1 cellular context compared by ENCODE assay signal in the genomic region with DNA sequence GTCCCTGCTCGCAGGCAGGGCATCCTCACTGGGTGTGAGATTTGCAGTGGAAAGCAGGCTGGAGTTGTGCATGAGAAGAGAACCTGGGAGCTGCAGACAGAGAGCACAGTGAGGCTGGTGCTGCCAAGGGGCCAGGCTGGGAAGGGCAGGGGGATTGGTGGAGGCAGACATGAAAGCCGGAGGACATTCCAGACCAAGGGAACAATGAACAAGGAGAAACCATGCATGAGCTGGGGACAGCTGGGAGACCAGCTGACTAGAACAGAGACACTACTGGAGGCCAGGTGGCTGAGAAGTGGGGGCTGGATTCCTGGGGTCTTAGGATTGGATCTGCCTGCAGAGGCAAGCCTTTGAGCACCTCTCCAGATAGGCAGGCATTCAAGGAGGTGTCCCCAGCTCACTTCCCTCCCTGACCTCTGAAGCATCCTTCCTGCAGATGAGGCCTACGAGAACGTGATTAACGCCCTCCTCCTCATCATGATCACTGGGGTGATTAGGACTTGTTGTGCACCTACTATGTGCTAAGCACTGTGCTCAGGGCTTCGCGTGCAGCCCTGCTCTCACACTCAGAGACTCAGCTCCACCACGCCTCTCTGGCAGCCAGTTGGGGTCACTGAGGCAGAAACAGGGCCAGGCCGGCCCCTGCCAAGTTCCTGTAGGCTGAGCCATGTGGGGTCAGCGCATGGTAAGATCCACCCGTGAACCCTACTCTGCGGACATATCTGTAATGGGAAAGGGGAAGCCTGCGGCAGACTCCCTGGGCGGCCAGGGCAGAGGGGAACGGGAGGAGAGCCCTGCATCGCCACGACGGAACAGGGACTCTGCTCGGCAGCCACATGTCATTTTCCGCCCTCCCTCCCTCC.
TF ChIP-seq lines count a peak whose summit lies in the region.

No MANE protein-coding gene starts in this region.

TF ChIP-seq in IMR-90, 13 proteins besides CTCF, POLR2A, EP300 and RAD21 (continued from another document):
- TF ChIP-seq CHD1 (IDR thresholded peaks at IDR 0.05; ENCODE audit: low read depth, low read length) (no peak), SMC3 (IDR thresholded peaks at IDR 0.05; ENCODE audit: low read depth, low read length) (no peak), CEBPB (IDR thresholded peaks at IDR 0.05; ENCODE audit: low read depth, low read length) (no peak)
